Comparison of ENCODE assay signal across 8 cellular contexts in genomic region chr14:68789798-68790655, GRCh38. TPM values are rescaled to one million over a fixed set of nuclear protein-coding genes. Genes with fewer than 3 reads are reported as not detected.
DNase-seq lines count a peak whose midpoint lies in the region; ATAC-seq, FAIRE-seq and TF ChIP-seq lines count a peak whose summit lies in the region.

No MANE protein-coding gene starts in this region.

- H4K20me1 ChIP-seq in K562 (replicated peaks; ENCODE audit: control insufficient read depth, insufficient read depth, low read length), result 0 out of 2 replicates have a peak, but pooled peaks cover 9% of the 10 kb centered on the region

- CTCF ChIA-PET in K562 (lab: Yijun Ruan, JAX; ENCODE audit: low intra/inter-chr PET ratio), result interaction anchor here (0.5 to 1.0 kb wide), 2 partner anchors 26 to 131 kb away, joined by 3 read pairs; no protein-coding TSS in a partner anchor

- H3K4me2 ChIP-seq in K562 (ENCODE audit: insufficient read depth, low read length), result peak overlapping the region; percentile 89

- H3K4me3 ChIP-seq in K562 (peak overlapping the region; percentile 74), stomach smooth muscle (ENCODE audit: low read length in 2 of 2) (peak overlapping the region; percentile 95 to 100)

- no peak overlapping the region for H2AFZ ChIP-seq in K562 (ENCODE audit: low read depth, low read length)

- in situ Hi-C loops in K562 (cut with MboI), result no loop called here

- H3K4me1 ChIP-seq in K562 (replicated peaks in 1 of 2; ENCODE audit: control insufficient read depth in 2 of 2, insufficient read depth in 2 of 2, low read length in 2 of 2) (peaks cover 33% of the 10 kb centered on the region in 2 experiments; a peak in 4 of 5 replicates), stomach smooth muscle (ENCODE audit: control insufficient read depth, insufficient read depth, low read length) (peaks cover 40% of the 10 kb centered on the region)

- TF ChIP-seq EP300 in K562 (IDR thresholded peaks at IDR 0.05; ENCODE audit: low read length), result no peak

- H3K9me3 ChIP-seq in K562 (replicated peaks; ENCODE audit: control insufficient read depth, insufficient read depth, low read depth, low read length) (no peaks in the 10 kb centered on the region), stomach smooth muscle (ENCODE audit: control insufficient read depth in 2 of 2, low read length in 2 of 2) (no peaks in the 10 kb centered on the region)

- no peaks in the 10 kb centered on the region for H3K9me1 ChIP-seq in K562 (ENCODE audit: control insufficient read depth, insufficient read depth, low read length)

- no peak for TF ChIP-seq POLR2A in K562 (conservative IDR thresholded peaks at IDR 0.05)

- H3K27ac ChIP-seq in 22Rv1 (peak overlapping the region; percentile 99), K562 (ENCODE audit: extremely low read depth, low read depth, low read length) (no peak overlapping the region), layer of hippocampus (ENCODE audit: low read depth, low read length) (peak overlapping the region; percentile 98), stomach smooth muscle (ENCODE audit: low read length) (peak overlapping the region; percentile 100)

- DNase-seq in HT-29 (ENCODE audit: low spot score), result peak; percentile 23
- no peak for DNase-seq in K562 (ENCODE audit: extremely low read depth in 1 of 4, low spot score in 3 of 4)
- no peak for DNase-seq in effector CD4-positive, alpha-beta T cell

- POLR2A ChIA-PET in K562 (lab: Yijun Ruan, JAX), result interaction anchor here (0.6 to 3.7 kb wide), 9 partner anchors 9 to 544 kb away, joined by 3 to 16 read pairs (median 3); no protein-coding TSS in a partner anchor

- 77% methylated on average over 11 of the region's 46 CpGs for WGBS in K562 (ENCODE audit: insufficient coverage, low coverage, missing lambda C conversion rate)

- no peak for FAIRE-seq in K562 (lab: Jason Lieb, UNC)

- TF ChIP-seq RAD21 in K562 (CRISPR knock-in tag; conservative IDR thresholded peaks at IDR 0.05 in 1 of 2, IDR thresholded peaks at IDR 0.05 in 1 of 2), result no peak

- no peak for ATAC-seq in K562
- ATAC-seq in HG03457 (IDR thresholded peaks at IDR 0.05; ENCODE audit: unreplicated experiment), result no peak
- no peak for ATAC-seq in GM21390 (IDR thresholded peaks at IDR 0.05; ENCODE audit: unreplicated experiment)

- BruUV-seq in K562 (replicated peaks; lab: Mats Ljungman, UMichigan), result no TSS peak

- H3K36me3 ChIP-seq in K562 (ENCODE audit: control insufficient read depth, insufficient read depth, low read length) (peaks cover 35% of the 10 kb centered on the region), stomach smooth muscle (ENCODE audit: control insufficient read depth in 2 of 2, insufficient read depth in 2 of 2, low read length in 2 of 2) (peaks cover 41 to 48% of the 10 kb centered on the region in 2 donors)

- H3K79me2 ChIP-seq in K562 (ENCODE audit: control insufficient read depth, insufficient read depth, low read length), result peaks cover 62% of the 10 kb centered on the region

- peak overlapping the region; percentile 94 to 98; a peak in 1 of 4 replicates for H3K9ac ChIP-seq in K562 (ENCODE audit: insufficient read depth in 1 of 2, low read depth in 2 of 2, low read length in 2 of 2)
- peak overlapping the region; percentile 96 to 100 for H3K9ac ChIP-seq in stomach smooth muscle (ENCODE audit: low read length in 2 of 2)

- TF ChIP-seq CTCF in 22Rv1 (IDR thresholded peaks at IDR 0.05), result no peak
- no peak for TF ChIP-seq CTCF in K562 (IDR thresholded peaks at IDR 0.05 in 2 of 3, conservative IDR thresholded peaks at IDR 0.05 in 1 of 3; ENCODE audit: insufficient read depth in 2 of 3, low read depth in 1 of 3, low read length in 3 of 3)

- H3K27me3 ChIP-seq in K562 (ENCODE audit: control insufficient read depth in 2 of 2, insufficient read depth in 2 of 2, low read length in 2 of 2), result no peaks in the 10 kb centered on the region
- peaks cover 3% of the 10 kb centered on the region for H3K27me3 ChIP-seq in layer of hippocampus (ENCODE audit: control insufficient read depth, insufficient read depth, low read length)
- no peaks in the 10 kb centered on the region for H3K27me3 ChIP-seq in stomach smooth muscle (ENCODE audit: control insufficient read depth in 1 of 2, insufficient read depth in 2 of 2, low read length in 2 of 2)

- intact Hi-C loops in K562 (cut with micrococcal nuclease), result loop anchor here (1.0 to 5.0 kb wide), 2 partner anchors 43 to 74 kb away; no protein-coding TSS in a partner anchor

TF ChIP-seq in K562, 482 proteins besides CTCF, POLR2A, EP300 and RAD21 (continues in another document):
- TF ChIP-seq POLR2G (IDR thresholded peaks at IDR 0.05; ENCODE audit: low read depth, low read length), result peak; percentile 74
- no peak for TF ChIP-seq RBM25 (IDR thresholded peaks at IDR 0.05; ENCODE audit: low read depth, low read length, severe bottlenecking)
- no peak for TF ChIP-seq ZNF253 (CRISPR knock-in tag; conservative IDR thresholded peaks at IDR 0.05)
- no peak for TF ChIP-seq ZMIZ1 (IDR thresholded peaks at IDR 0.05; ENCODE audit: low read depth in 2 of 2, low read length in 2 of 2)
- TF ChIP-seq ZNF324 (CRISPR knock-in tag; IDR thresholded peaks at IDR 0.05), result no peak
- TF ChIP-seq IRF2 (CRISPR knock-in tag; IDR thresholded peaks at IDR 0.05), result no peak
- TF ChIP-seq CCNT2 (IDR thresholded peaks at IDR 0.05; ENCODE audit: borderline replicate concordance, extremely low read depth, insufficient read length, low read depth, low read length), result peak; percentile 46

RNA-seq across cellular contexts. Expression of gene ZFP36L1, which starts 2.8 kb away (rescaled TPM):
- total RNA-seq in HT-29 (2014; rRNA removed; shearing (Covaris generic)), result 83.8 and 88.6 TPM in 2 replicates
- 11.8 and 14.3 TPM in 2 replicates for total RNA-seq in K562 (2011; cell fraction: chromatin; rRNA removed; ENCODE audit: low replicate concordance)
- total RNA-seq in K562 (2011; cell fraction: nucleolus; rRNA removed), result 10.0 and 12.0 TPM in 2 replicates
- total RNA-seq in K562 (2011; cell fraction: nucleoplasm; rRNA removed), result 10.0 and 20.1 TPM in 2 replicates
- total RNA-seq in K562 (2014; rRNA removed) (5.3 and 6.2 TPM in 2 replicates), K562 (2014; rRNA removed; fragmentation: Illumina TruSeq; extraction: Trizol) (3.2 and 4.0 TPM in 2 replicates), K562 (2015; rRNA removed; fragmentation: Illumina TruSeq; extraction: Trizol) (3.7 and 3.8 TPM in 2 replicates), K562 (2021) (26.6 and 27.2 TPM in 2 replicates)
- polyA plus RNA-seq in K562 (2011; rRNA removed) (3.7 and 6.6 TPM in 2 replicates), K562 (2014; fragmentation: Illumina TruSeq; extraction: Trizol) (13.7 and 15.5 TPM in 2 replicates), K562 (2014; fragmentation: Nextera tagmentation; extraction: Ambion mirVana) (1 to 10 TPM; 1.3 to 3.2 TPM), K562 (2014; rRNA removed) (11.1 and 11.7 TPM in 2 replicates)
- polyA plus RNA-seq in K562 (2011; cell fraction: cytosol; rRNA removed), result 10.0 and 19.9 TPM in 2 replicates
- polyA plus RNA-seq in K562 (2011; cell fraction: nucleus; rRNA removed), result 14.4 and 33.2 TPM in 2 replicates
- 9.5 and 18.5 TPM in 2 replicates for polyA plus RNA-seq in K562 (2012)
- 3.1 TPM in 2 replicates for polyA minus RNA-seq in K562 (2011; rRNA and poly(A)+ RNA removed)
- 15.1 and 34.9 TPM in 2 replicates for polyA minus RNA-seq in K562 (2011; cell fraction: cytosol; rRNA and poly(A)+ RNA removed)
- 9.0 and 10.3 TPM in 2 replicates for polyA minus RNA-seq in K562 (2011; cell fraction: nucleus; rRNA and poly(A)+ RNA removed)
